ENCODE assay signal across 9 cellular contexts in genomic region chr11:114317738-114318137, GRCh38. TPM values are rescaled to one million over a fixed set of nuclear protein-coding genes. Genes with fewer than 3 reads are reported as not detected.
DNase-seq lines count a peak whose midpoint lies in the region; ATAC-seq and TF ChIP-seq lines count a peak whose summit lies in the region.
"Had no signal": no experiment of that assay in that cellular context is flagged by ENCODE, and none has a peak within 500 bp of the region (broad histone marks: within the 10 kb centered on the region; RNA-seq: fewer than 3 reads in every experiment).

No MANE protein-coding gene starts in this region.

- intact Hi-C loops in right lobe of liver (cut with DNase I): no loop called here

- H3K4me1 Mint-ChIP-seq in activated CD8-positive, alpha-beta memory T cell treated with anti-CD3 and anti-CD28 coated beads, Interleukin-2, amount 10 ng/mL, durations not matched to agents 7 days and 5 days: peaks cover 10% of the 10 kb centered on the region

- peak; percentile 58 for TF ChIP-seq CTCF in astrocyte of the cerebellum (IDR thresholded peaks at IDR 0.05; ENCODE audit: low read depth, low read length, missing control alignments)
- peak in 3 of 4 donors; percentile 5 to 38 (median 33) for TF ChIP-seq CTCF in right lobe of liver (IDR thresholded peaks at IDR 0.05)

- no peaks in the 10 kb centered on the region for H3K27me3 ChIP-seq in right lobe of liver

- peak; percentile 53 for DNase-seq in COR-L47 (lab: John Stamatoyannopoulos, UW)
- DNase-seq in M059J (ENCODE audit: low read depth): peak; percentile 40
- DNase-seq in astrocyte of the cerebellum (ENCODE audit: low read depth): no peak
- DNase-seq in right lobe of liver: no peak
- no peak for DNase-seq in activated CD8-positive, alpha-beta memory T cell treated with anti-CD3 and anti-CD28 coated beads, Interleukin-2, amount 10 ng/mL, durations not matched to agents 7 days and 5 days

- no peak overlapping the region for H3K27ac ChIP-seq in right lobe of liver

- H3K36me3 Mint-ChIP-seq in activated CD8-positive, alpha-beta memory T cell treated with anti-CD3 and anti-CD28 coated beads, Interleukin-2, amount 10 ng/mL, durations not matched to agents 7 days and 5 days: no peaks in the 10 kb centered on the region

- H3K4me1 ChIP-seq in right lobe of liver: peaks cover 0 to 31% (median 9%) of the 10 kb centered on the region in 4 donors

- WGBS in right lobe of liver (ENCODE audit: insufficient coverage, low coverage, low lambda C conversion rate, missing lambda C conversion rate): 35% methylated on average over 5 of the region's 5 CpGs

- CTCF ChIA-PET in activated CD8-positive, alpha-beta memory T cell treated with anti-CD3 and anti-CD28 coated beads, Interleukin-2, amount 10 ng/mL, durations not matched to agents 7 days and 5 days (lab: Charles Lee): no interaction called here

- TF ChIP-seq POLR2A in right lobe of liver (IDR thresholded peaks at IDR 0.05): no peak

- in situ Hi-C loops in astrocyte of the cerebellum (cut with HindIII; ENCODE audit: low sequenced_read_pairs): no loop called here

- no peak overlapping the region for H3K4me3 ChIP-seq in astrocyte of the cerebellum (ENCODE audit: low read depth, low read length)
- no peak overlapping the region for H3K4me3 ChIP-seq in right lobe of liver

- no peaks in the 10 kb centered on the region for H3K9me3 Mint-ChIP-seq in activated CD8-positive, alpha-beta memory T cell treated with anti-CD3 and anti-CD28 coated beads, Interleukin-2, amount 10 ng/mL, durations not matched to agents 7 days and 5 days (ENCODE audit: low read depth)
- H3K9me3 Mint-ChIP-seq: stimulated activated naive CD8-positive, alpha-beta T cell treated with anti-CD3 and anti-CD28 coated beads, Interleukin-15, Interleukin-2, amounts not matched to agents 100 ng/mL and 50 ng/mL, for 24 hours had no signal

- peak in 1 of 4 donors; percentile 15 for ATAC-seq in right lobe of liver
- no peak for ATAC-seq in GM21825 (IDR thresholded peaks at IDR 0.05; ENCODE audit: unreplicated experiment)
- no peak for ATAC-seq in GM18519 (IDR thresholded peaks at IDR 0.05; ENCODE audit: low FRiP score, unreplicated experiment)
- ATAC-seq in HG03342 (IDR thresholded peaks at IDR 0.05; ENCODE audit: unreplicated experiment): no peak
- no peak for ATAC-seq in activated CD8-positive, alpha-beta memory T cell treated with anti-CD3 and anti-CD28 coated beads, Interleukin-2, amount 10 ng/mL, durations not matched to agents 7 days and 5 days

- peaks cover 40% of the 10 kb centered on the region for H3K27me3 Mint-ChIP-seq in activated CD8-positive, alpha-beta memory T cell treated with anti-CD3 and anti-CD28 coated beads, Interleukin-2, amount 10 ng/mL, durations not matched to agents 7 days and 5 days
- H3K27me3 Mint-ChIP-seq: stimulated activated naive CD8-positive, alpha-beta T cell treated with anti-CD3 and anti-CD28 coated beads, Interleukin-15, Interleukin-2, amounts not matched to agents 100 ng/mL and 50 ng/mL, for 24 hours had no signal

- H3K4me3 Mint-ChIP-seq in activated CD8-positive, alpha-beta memory T cell treated with anti-CD3 and anti-CD28 coated beads, Interleukin-2, amount 10 ng/mL, durations not matched to agents 7 days and 5 days: no peak overlapping the region
- H3K4me3 Mint-ChIP-seq: stimulated activated naive CD8-positive, alpha-beta T cell treated with anti-CD3 and anti-CD28 coated beads, Interleukin-15, Interleukin-2, amounts not matched to agents 100 ng/mL and 50 ng/mL, for 24 hours had no signal

- no peaks in the 10 kb centered on the region for H3K9me3 ChIP-seq in right lobe of liver

- H3K27ac Mint-ChIP-seq in activated CD8-positive, alpha-beta memory T cell treated with anti-CD3 and anti-CD28 coated beads, Interleukin-2, amount 10 ng/mL, durations not matched to agents 7 days and 5 days: no peak overlapping the region
- H3K27ac Mint-ChIP-seq: stimulated activated naive CD8-positive, alpha-beta T cell treated with anti-CD3 and anti-CD28 coated beads, Interleukin-15, Interleukin-2, amounts not matched to agents 100 ng/mL and 50 ng/mL, for 24 hours had no signal

- H3K36me3 ChIP-seq in right lobe of liver: peaks cover 0 to 15% (median 10%) of the 10 kb centered on the region in 4 donors

RNA-seq across cellular contexts. Expression of gene NNMT, which starts 21.5 kb away (rescaled TPM):
- total RNA-seq in M059J (2014; rRNA removed; shearing (Covaris generic)): 76.6 and 129 TPM in 2 replicates
- 1,000 to 10,000 TPM in 4 of 6 experiments, 100 to 1,000 TPM in 2; 634 to 3,368 (median 2,270) TPM for total RNA-seq in right lobe of liver
- not detected for total RNA-seq in activated CD8-positive, alpha-beta memory T cell treated with anti-CD3 and anti-CD28 coated beads, Interleukin-2, amount 10 ng/mL, durations not matched to agents 7 days and 5 days

Comparison
In these comparisons a context has a peak if more than half of its experiments do, and no peak if none do; other contexts are left out.
1. DNase-seq: peak in COR-L47 (single experiment) and M059J (single experiment); none in astrocyte of the cerebellum (single experiment), right lobe of liver (0 of 3) and activated CD8-positive, alpha-beta memory T cell treated with anti-CD3 and anti-CD28 coated beads, Interleukin-2, amount 10 ng/mL, durations not matched to agents 7 days and 5 days (single experiment).
2. RNA of gene NNMT, which starts 21.5 kb away (total RNA-seq): 634 to 3,368 TPM in right lobe of liver and 76.6 to 129 TPM in M059J; not detected in activated CD8-positive, alpha-beta memory T cell treated with anti-CD3 and anti-CD28 coated beads, Interleukin-2, amount 10 ng/mL, durations not matched to agents 7 days and 5 days; every median in the first group is over 10 times any median in the second.